ENCODE assay signal across 26 cellular contexts in the genomic region with DNA sequence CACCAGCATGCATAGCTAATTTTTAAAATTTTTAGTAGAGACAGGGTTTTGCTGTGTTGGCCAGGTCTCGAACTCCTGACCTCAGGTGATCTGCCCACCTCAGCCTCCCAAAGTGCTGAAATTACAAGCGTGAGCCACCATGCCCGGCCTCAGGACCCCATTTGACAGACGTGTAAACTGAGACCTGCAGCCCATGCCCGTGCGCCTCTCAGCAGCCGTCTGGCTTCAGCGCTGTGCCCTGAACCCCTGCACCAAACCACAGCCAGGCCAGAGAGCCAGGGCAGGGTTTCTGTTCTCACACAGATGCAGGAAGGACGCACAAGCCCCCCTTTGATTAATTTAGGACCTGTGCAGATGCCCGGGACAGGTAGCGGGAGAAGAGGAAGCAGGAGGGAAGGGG. TPM values are rescaled to one million over a fixed set of nuclear protein-coding genes. Genes with fewer than 3 reads are reported as not detected.
"Had no signal": no experiment of that assay in that cellular context is flagged by ENCODE, and none has a peak within 500 bp of the region (broad histone marks: within the 10 kb centered on the region; RNA-seq: fewer than 3 reads in every experiment).

No MANE protein-coding gene starts in this region.

- H3K27ac ChIP-seq: esophagus squamous epithelium, gastroesophageal sphincter, pancreas, right lobe of liver, suprapubic skin, thyroid gland had no signal

- H3K4me3 Mint-ChIP-seq: immature natural killer cell, nephron, type B pancreatic cell had no signal

- H3K4me3 ChIP-seq: esophagus squamous epithelium, gastroesophageal sphincter, pancreas, right lobe of liver, suprapubic skin, thyroid gland had no signal

- H3K27ac Mint-ChIP-seq: immature natural killer cell, nephron, progenitor cell of endocrine pancreas, type B pancreatic cell had no signal

- FAIRE-seq: colon, keratinocyte, pancreas, urothelium cell line had no signal

- H3K9me3 ChIP-seq: esophagus squamous epithelium, gastroesophageal sphincter, pancreas, right lobe of liver, suprapubic skin, thyroid gland had no signal

- DNase-seq: dermis blood vessel endothelial cell; esophagus squamous epithelium; foreskin fibroblast; glutamatergic neuron; immature natural killer cell; left colon; mammary epithelial cell; occipital lobe; pancreas; stimulated activated CD4-positive, alpha-beta T cell treated with anti-CD3 and anti-CD28 coated beads, Interleukin-2, amount 100 ng/mL, for 24 hours; stimulated activated CD4-positive, alpha-beta T cell treated with anti-CD3 and anti-CD28 coated beads, Interleukin-4, amount 100 ng/mL, for 4 hours; stimulated activated naive CD8-positive, alpha-beta T cell treated with anti-CD3 and anti-CD28 coated beads, Interleukin-15, Interleukin-2, amounts not matched to agents 100 U/mL and 50 U/mL, for 24 hours; thyroid gland had no signal

- H3K36me3 ChIP-seq: esophagus squamous epithelium, gastroesophageal sphincter, pancreas, right lobe of liver, suprapubic skin, thyroid gland had no signal

- ATAC-seq: gastroesophageal sphincter; left colon; pancreas; right lobe of liver; stimulated activated naive CD8-positive, alpha-beta T cell treated with anti-CD3 and anti-CD28 coated beads, Interleukin-15, Interleukin-2, amounts not matched to agents 100 U/mL and 50 U/mL, for 24 hours had no signal

- H3K36me3 Mint-ChIP-seq: immature natural killer cell, type B pancreatic cell had no signal

- H3K27me3 ChIP-seq: pancreas, right lobe of liver, thyroid gland had no signal

- H3K4me1 ChIP-seq: esophagus squamous epithelium, gastroesophageal sphincter, pancreas, right lobe of liver, suprapubic skin, thyroid gland had no signal

- H3K9me3 Mint-ChIP-seq: nephron, type B pancreatic cell had no signal

- H3K4me1 Mint-ChIP-seq: immature natural killer cell, nephron had no signal

RNA-seq across cellular contexts. Expression of a gene that starts 7.3 kb away (rescaled TPM):
- total RNA-seq: dermis blood vessel endothelial cell, esophagus squamous epithelium, gastroesophageal sphincter, liver, mammary epithelial cell, mucosa of gallbladder, myocyte, occipital lobe, right lobe of liver, suprapubic skin, thyroid gland had no signal
- polyA plus RNA-seq: immature natural killer cell, keratinocyte, liver, mammary epithelial cell had no signal

RNA-seq across cellular contexts. Expression of a gene that starts 11.4 kb away (rescaled TPM):
- total RNA-seq: occipital lobe, suprapubic skin had no signal

RNA-seq across cellular contexts. Expression of a gene that starts 17.8 kb away (rescaled TPM):
- total RNA-seq: epithelial cell of proximal tubule, esophagus squamous epithelium, left colon, mammary epithelial cell, myocyte, occipital lobe, progenitor cell of endocrine pancreas, suprapubic skin had no signal
- polyA plus RNA-seq: immature natural killer cell, keratinocyte, liver, mammary epithelial cell had no signal

RNA-seq across cellular contexts. Expression of a gene that starts 30.4 kb away (rescaled TPM):
- total RNA-seq: dermis blood vessel endothelial cell, epithelial cell of proximal tubule, esophagus squamous epithelium, gastroesophageal sphincter, left colon, liver, mammary epithelial cell, mucosa of gallbladder, myocyte, occipital lobe, progenitor cell of endocrine pancreas, right lobe of liver, suprapubic skin had no signal
- polyA plus RNA-seq: immature natural killer cell, keratinocyte, liver, mammary epithelial cell had no signal

RNA-seq across cellular contexts. Expression of a gene that starts 48.5 kb away (rescaled TPM):
- total RNA-seq: dermis blood vessel endothelial cell, epithelial cell of proximal tubule, left colon, mammary epithelial cell, mucosa of gallbladder, myocyte, suprapubic skin had no signal
- polyA plus RNA-seq: immature natural killer cell, keratinocyte, mammary epithelial cell had no signal
